Comparison of ENCODE assay signal across 19 cellular contexts in genomic region chr15:100633763-100634075, GRCh38.
"Had no signal": no experiment of that assay in that cellular context is flagged by ENCODE, and none has a peak within 500 bp of the region (broad histone marks: within the 10 kb centered on the region; RNA-seq: fewer than 3 reads in every experiment).

No MANE protein-coding gene starts in this region.

- H3K27me3 ChIP-seq: body of pancreas, heart right ventricle, right atrium auricular region, spleen had no signal

- ATAC-seq: activated CD8-positive, alpha-beta memory T cell treated with anti-CD3 and anti-CD28 coated beads, Interleukin-2, amount 10 ng/mL, durations not matched to agents 7 days and 5 days; activated CD8-positive, alpha-beta T cell treated with anti-CD3 and anti-CD28 coated beads for 36 hours; activated naive CD8-positive, alpha-beta T cell treated with anti-CD3 and anti-CD28 coated beads, Interleukin-2, amount 50 U/mL, for 24 hours; body of pancreas; heart right ventricle; naive thymus-derived CD8-positive, alpha-beta T cell; stimulated activated naive CD8-positive, alpha-beta T cell treated with anti-CD3 and anti-CD28 coated beads, Interleukin-15, Interleukin-2, amounts not matched to agents 100 U/mL and 50 U/mL, for 24 hours had no signal

- H3K27ac ChIP-seq: body of pancreas, epithelial cell of prostate, heart right ventricle, right atrium auricular region, spleen, WERI-Rb-1 had no signal

- H3K4me1 ChIP-seq: body of pancreas, prostate gland, right atrium auricular region had no signal

- H3K9me3 ChIP-seq: body of pancreas, heart right ventricle, prostate gland, right atrium auricular region, spleen had no signal

- H3K4me3 ChIP-seq: body of pancreas, heart right ventricle, prostate gland, right atrium auricular region, spleen had no signal

- DNase-seq: activated CD4-positive, alpha-beta T cell treated with anti-CD3 and anti-CD28 coated beads, Interleukin-2, amount 10 ng/mL, durations not matched to agents 7 days and 5 days; activated CD4-positive, CD25-positive, alpha-beta regulatory T cell treated with anti-CD3 and anti-CD28 coated beads, Interleukin-2, amount 50 U/mL, for 72 hours; activated CD8-positive, alpha-beta memory T cell treated with anti-CD3 and anti-CD28 coated beads, Interleukin-2, amount 10 ng/mL, durations not matched to agents 7 days and 5 days; activated CD8-positive, alpha-beta T cell treated with anti-CD3 and anti-CD28 coated beads for 36 hours; activated gamma-delta T cell; activated naive CD4-positive, alpha-beta T cell treated with anti-CD3 and anti-CD28 coated beads, Interleukin-2, amount 50 U/mL, for 16 hours; activated naive CD8-positive, alpha-beta T cell treated with anti-CD3 and anti-CD28 coated beads, Interleukin-2, amount 50 U/mL, for 24 hours; activated T-cell treated with anti-CD3 and anti-CD28 coated beads for 4 hours; body of pancreas; heart right ventricle; kidney; naive thymus-derived CD8-positive, alpha-beta T cell; spleen; stimulated activated CD4-positive, alpha-beta T cell treated with anti-CD3 and anti-CD28 coated beads, Interleukin-4, amount 100 ng/mL, for 1 hour; stimulated activated naive CD8-positive, alpha-beta T cell treated with anti-CD3 and anti-CD28 coated beads, Interleukin-15, Interleukin-2, amounts not matched to agents 100 U/mL and 50 U/mL, for 24 hours; WERI-Rb-1 had no signal

- H3K36me3 ChIP-seq: prostate gland had no signal
